Comparison of ENCODE assay signal across 13 cellular contexts in genomic region chr1:40824591-40825429, GRCh38. TPM values are rescaled to one million over a fixed set of nuclear protein-coding genes. Genes with fewer than 3 reads are reported as not detected.
DNase-seq lines count a peak whose midpoint lies in the region; ATAC-seq and TF ChIP-seq lines count a peak whose summit lies in the region.
"Had no signal": no experiment of that assay in that cellular context is flagged by ENCODE, and none has a peak within 500 bp of the region (broad histone marks: within the 10 kb centered on the region; RNA-seq: fewer than 3 reads in every experiment).

No MANE protein-coding gene starts in this region.

- H3K4me3 ChIP-seq in right atrium auricular region (no peak overlapping the region), astrocyte of the cerebellum (ENCODE audit: low read depth, low read length) (no peak overlapping the region), iPS-20b (ENCODE audit: low read length) (no peak overlapping the region)
- H3K4me3 ChIP-seq: pancreas had no signal

- H3K36me3 ChIP-seq in right atrium auricular region (no peaks in the 10 kb centered on the region), iPS-20b (ENCODE audit: insufficient read depth, low read depth, low read length) (no peaks in the 10 kb centered on the region)
- H3K36me3 ChIP-seq: pancreas had no signal

- H3K4me1 ChIP-seq in right atrium auricular region (no peaks in the 10 kb centered on the region), iPS-20b (ENCODE audit: insufficient read depth, low read length) (peaks cover 12% of the 10 kb centered on the region; the same call in 1 of the 2 replicates)
- H3K4me1 ChIP-seq: pancreas had no signal

- no peaks in the 10 kb centered on the region for H3K36me3 Mint-ChIP-seq in type B pancreatic cell

- ATAC-seq in Right ventricle myocardium inferior (no peak), GM19455 (IDR thresholded peaks at IDR 0.05; ENCODE audit: unreplicated experiment) (no peak)

- TF ChIP-seq CTCF in right atrium auricular region (IDR thresholded peaks at IDR 0.05) (no peak), astrocyte of the cerebellum (IDR thresholded peaks at IDR 0.05; ENCODE audit: low read depth, low read length, missing control alignments) (no peak), type B pancreatic cell (conservative IDR thresholded peaks at IDR 0.05) (no peak)

- DNase-seq in Right ventricle myocardium inferior (ENCODE audit: missing footprints) = peak; percentile 45
- DNase-seq in right atrium auricular region (ENCODE audit: low spot score) = no peak
- DNase-seq in astrocyte of the cerebellum (ENCODE audit: low read depth) = peak; percentile 20
- no peak for DNase-seq in type B pancreatic cell (ENCODE audit: extremely low spot score, unreplicated experiment)
- no peak for DNase-seq in stimulated activated CD8-positive, alpha-beta memory T cell treated with anti-CD3 and anti-CD28 coated beads, Interleukin-4, amount 100 ng/mL, for 48 hours
- no peak for DNase-seq in cerebellar cortex (ENCODE audit: low spot score)
- DNase-seq: activated CD4-positive, alpha-beta T cell treated with anti-CD3 and anti-CD28 coated beads, Interleukin-2, amount 50 U/mL, for 4 hours; central memory CD4-positive, alpha-beta T cell; KG1; NCI-H526 had no signal

- no peaks in the 10 kb centered on the region for H3K27me3 ChIP-seq in right atrium auricular region
- H3K27me3 ChIP-seq in iPS-20b (ENCODE audit: insufficient read depth, low read length) = no peaks in the 10 kb centered on the region
- H3K27me3 ChIP-seq: pancreas had no signal

- H3K9me3 Mint-ChIP-seq in type B pancreatic cell = no peaks in the 10 kb centered on the region

- no peak overlapping the region for H3K27ac ChIP-seq in right atrium auricular region
- H3K27ac ChIP-seq in iPS-20b (ENCODE audit: low read length) = no peak overlapping the region

- peak overlapping the region; percentile 44 for H3K4me3 Mint-ChIP-seq in type B pancreatic cell

- peak overlapping the region; percentile 56 for H3K27ac Mint-ChIP-seq in type B pancreatic cell

- peak overlapping the region; percentile 9 for H3K9ac ChIP-seq in iPS-20b (ENCODE audit: low read depth, low read length)

- intact Hi-C loops in Right ventricle myocardium inferior (cut with DNase I) = no loop called here

- H3K4me1 Mint-ChIP-seq in type B pancreatic cell (ENCODE audit: unreplicated experiment) = peaks cover 19% of the 10 kb centered on the region

- H3K9me3 ChIP-seq in right atrium auricular region = no peaks in the 10 kb centered on the region
- no peaks in the 10 kb centered on the region for H3K9me3 ChIP-seq in iPS-20b (ENCODE audit: insufficient read depth, low read depth, low read length)
- H3K9me3 ChIP-seq: pancreas had no signal

- H3K27me3 Mint-ChIP-seq in type B pancreatic cell = peaks cover 2% of the 10 kb centered on the region

- in situ Hi-C loops in astrocyte of the cerebellum (cut with HindIII; ENCODE audit: low sequenced_read_pairs) = loop anchor here (5.0 kb wide), 1 partner anchor 38 kb away; no protein-coding TSS in a partner anchor

RNA-seq across cellular contexts. Expression of gene CITED4, which starts 37.4 kb away (rescaled TPM):
- 40.6 TPM for total RNA-seq in Right ventricle myocardium inferior
- total RNA-seq in right atrium auricular region = 10 to 100 TPM; 18.8 to 32.7 TPM
- total RNA-seq in type B pancreatic cell (ENCODE audit: low replicate concordance) = 101 and 207 TPM in 2 replicates

RNA-seq across cellular contexts. Expression of gene KCNQ4, which starts 41.2 kb away (rescaled TPM):
- total RNA-seq in Right ventricle myocardium inferior (2.8 TPM), right atrium auricular region (1 to 10 TPM; 1.0 to 1.7 TPM), type B pancreatic cell (ENCODE audit: low replicate concordance) (0.85 and 1.1 TPM in 2 replicates)

Comparison
In these comparisons a context has a peak if more than half of its experiments do, and no peak if none do; other contexts are left out.
1. DNase-seq: peak in Right ventricle myocardium inferior (single experiment) and astrocyte of the cerebellum (single experiment); none in right atrium auricular region (single experiment), type B pancreatic cell (single experiment), stimulated activated CD8-positive, alpha-beta memory T cell treated with anti-CD3 and anti-CD28 coated beads, Interleukin-4, amount 100 ng/mL, for 48 hours (single experiment) and cerebellar cortex (single experiment).